Comparison of ENCODE assay signal across 25 cellular contexts in genomic region chr5:89573336-89573735, GRCh38.
DNase-seq lines count a peak whose midpoint lies in the region; ATAC-seq and TF ChIP-seq lines count a peak whose summit lies in the region.
"Had no signal": no experiment of that assay in that cellular context is flagged by ENCODE, and none has a peak within 500 bp of the region (broad histone marks: within the 10 kb centered on the region; RNA-seq: fewer than 3 reads in every experiment).

No MANE protein-coding gene starts in this region.

- TF ChIP-seq CTCF in psoas muscle (IDR thresholded peaks at IDR 0.05) (no peak), coronary artery (IDR thresholded peaks at IDR 0.05) (no peak)

- H3K4me1 ChIP-seq in psoas muscle: no peaks in the 10 kb centered on the region

- no peak for ATAC-seq in psoas muscle
- ATAC-seq: GM12878 had no signal

- no peaks in the 10 kb centered on the region for H3K27me3 ChIP-seq in psoas muscle (ENCODE audit: insufficient read depth in 3 of 3, low read length in 2 of 3)

- H3K4me3 ChIP-seq in psoas muscle (no peak overlapping the region), coronary artery (no peak overlapping the region)
- H3K4me3 ChIP-seq: GM12878 had no signal

- no peaks in the 10 kb centered on the region for H3K36me3 ChIP-seq in psoas muscle (ENCODE audit: insufficient read depth in 1 of 2, low read depth in 1 of 2)

- H3K27ac ChIP-seq in psoas muscle (no peak overlapping the region), coronary artery (no peak overlapping the region)

- intact Hi-C loops in psoas muscle (cut with DNase I): no loop called here

- DNase-seq in COLO829 (ENCODE audit: low spot score) (peak; percentile 36), RPMI7951 (ENCODE audit: low read depth) (peak; percentile 15), medulla oblongata (ENCODE audit: extremely low spot score) (peak; percentile 51), pons (ENCODE audit: low spot score) (peak; percentile 53), DMS79 treated with DMSO at 0.1 percent for 48 hours (lab: John Stamatoyannopoulos, UW) (no peak), psoas muscle (no peak), coronary artery (ENCODE audit: low spot score) (no peak), nucleus accumbens (lab: John Stamatoyannopoulos, UW) (no peak)
- DNase-seq: 8988T, ACHN, EL, GDM1, GOT3, KG1, MM.1S, NCI-H1048, NCI-H1417, NCI-H1694, NCI-H2029 treated with DMSO at 0.1 percent for 48 hours, NCI-H446 treated with DMSO at 0.1 percent for 48 hours, NCI-H526, NCI-H82, SIG-M5, SK-N-SH had no signal

- 43 to 80% (median 49%) methylated on average over 4 of the region's 4 CpGs for WGBS in psoas muscle, 3 donors

- H3K9me3 ChIP-seq in psoas muscle: no peaks in the 10 kb centered on the region
- H3K9me3 ChIP-seq: SK-N-SH had no signal

Comparison
In these comparisons a context has a peak if more than half of its experiments do, and no peak if none do; other contexts are left out.
1. DNase-seq: peak in COLO829 (single experiment), RPMI7951 (single experiment), medulla oblongata (single experiment) and pons (single experiment); none in DMS79 treated with DMSO at 0.1 percent for 48 hours (single experiment), psoas muscle (0 of 2), coronary artery (single experiment) and nucleus accumbens (0 of 56).